ENCODE assay signal across 9 cellular contexts in the genomic region with DNA sequence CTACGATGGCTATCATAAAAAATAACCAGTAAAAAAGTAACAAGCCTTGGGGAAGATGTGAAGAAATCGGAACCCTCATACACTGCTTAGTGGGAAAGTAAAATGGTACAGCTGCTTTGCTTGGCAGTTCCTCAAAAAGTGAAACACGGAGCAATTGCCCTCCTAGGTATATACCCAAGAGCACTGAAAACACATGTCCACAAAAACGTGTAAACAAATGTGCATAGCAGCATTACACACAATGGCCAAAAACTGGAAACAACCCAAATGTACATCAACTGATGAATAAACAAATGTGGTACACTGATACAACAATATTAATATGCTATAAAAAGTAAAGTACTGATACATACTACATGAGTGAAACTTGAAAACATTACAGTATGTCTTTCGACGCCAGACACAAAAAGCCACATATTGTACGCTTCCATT. TPM values are rescaled to one million over a fixed set of nuclear protein-coding genes. Genes with fewer than 3 reads are reported as not detected.
DNase-seq lines count a peak whose midpoint lies in the region; ATAC-seq and TF ChIP-seq lines count a peak whose summit lies in the region.
"Had no signal": no experiment of that assay in that cellular context is flagged by ENCODE, and none has a peak within 500 bp of the region (broad histone marks: within the 10 kb centered on the region; RNA-seq: fewer than 3 reads in every experiment).

No MANE protein-coding gene starts in this region.

- H3K9me3 ChIP-seq in SK-N-SH (no peaks in the 10 kb centered on the region), subcutaneous abdominal adipose tissue (ENCODE audit: control insufficient read depth in 5 of 5, low read length in 5 of 5) (no peaks in the 10 kb centered on the region)
- H3K9me3 ChIP-seq: BE2C had no signal

- H3F3A ChIP-seq in SK-N-SH (replicated peaks; ENCODE audit: insufficient read depth): peaks cover 26% of the 10 kb centered on the region

- peak overlapping the region; percentile 73 for H3K4me3 Mint-ChIP-seq in activated CD8-positive, alpha-beta memory T cell treated with anti-CD3 and anti-CD28 coated beads, Interleukin-2, amount 10 ng/mL, durations not matched to agents 7 days and 5 days

- H3K18ac ChIP-seq in mesendoderm (ENCODE audit: low read length): no peak overlapping the region

- 75% methylated on average over 7 of the region's 7 CpGs for WGBS in SK-N-SH (ENCODE audit: low lambda C conversion rate)
- WGBS in mesendoderm (ENCODE audit: extremely low coverage, insufficient coverage, low lambda C conversion rate): no CpG with 5 or more reads among the region's 7 CpGs

- H2BK5ac ChIP-seq in mesendoderm (ENCODE audit: low read length): no peak overlapping the region

- H3K36me3 ChIP-seq in SK-N-SH (replicated peaks in 1 of 2; ENCODE audit: control insufficient read depth in 1 of 2, insufficient read depth in 2 of 2, low read length in 1 of 2): no peaks in the 10 kb centered on the region
- no peaks in the 10 kb centered on the region for H3K36me3 ChIP-seq in subcutaneous abdominal adipose tissue (ENCODE audit: control insufficient read depth in 5 of 5, insufficient read depth in 5 of 5, low read length in 5 of 5)
- no peaks in the 10 kb centered on the region for H3K36me3 ChIP-seq in mesendoderm (ENCODE audit: control insufficient read depth, insufficient read depth, low read length)
- H3K36me3 ChIP-seq: BE2C had no signal

- H3K27me3 ChIP-seq in SK-N-SH (ENCODE audit: insufficient read depth) (no peaks in the 10 kb centered on the region), subcutaneous abdominal adipose tissue (ENCODE audit: control insufficient read depth in 5 of 5, insufficient read depth in 4 of 5, low read length in 5 of 5) (no peaks in the 10 kb centered on the region), mesendoderm (ENCODE audit: insufficient read depth, low read length, poor library complexity) (peaks cover 5% of the 10 kb centered on the region)

- CTCF ChIA-PET in activated CD8-positive, alpha-beta memory T cell treated with anti-CD3 and anti-CD28 coated beads, Interleukin-2, amount 10 ng/mL, durations not matched to agents 7 days and 5 days (lab: Charles Lee): interaction anchor here (3.0 kb wide), 1 partner anchor 96 kb away, joined by 18 read pairs; no protein-coding TSS in a partner anchor
- CTCF ChIA-PET in SK-N-SH (lab: Yijun Ruan, JAX): interaction anchor here (1.1 to 1.5 kb wide), 3 partner anchors 14 to 22 kb away, joined by 3 to 4 read pairs (median 4); no protein-coding TSS in a partner anchor

- no peaks in the 10 kb centered on the region for H3K9me2 ChIP-seq in SK-N-SH

- H3K36me3 Mint-ChIP-seq in activated CD8-positive, alpha-beta memory T cell treated with anti-CD3 and anti-CD28 coated beads, Interleukin-2, amount 10 ng/mL, durations not matched to agents 7 days and 5 days: peaks cover 2% of the 10 kb centered on the region

- no peak for ATAC-seq in activated CD8-positive, alpha-beta memory T cell treated with anti-CD3 and anti-CD28 coated beads, Interleukin-2, amount 10 ng/mL, durations not matched to agents 7 days and 5 days
- no peak for ATAC-seq in HG02623 (IDR thresholded peaks at IDR 0.05; ENCODE audit: unreplicated experiment)
- ATAC-seq in GM21447 (IDR thresholded peaks at IDR 0.05; ENCODE audit: unreplicated experiment): no peak

- no peak overlapping the region for H2AK5ac ChIP-seq in mesendoderm (ENCODE audit: low read length)

- H2BK120ac ChIP-seq in mesendoderm (ENCODE audit: low read depth, low read length): no peak overlapping the region

- H3K9me3 Mint-ChIP-seq in activated CD8-positive, alpha-beta memory T cell treated with anti-CD3 and anti-CD28 coated beads, Interleukin-2, amount 10 ng/mL, durations not matched to agents 7 days and 5 days (ENCODE audit: low read depth): no peaks in the 10 kb centered on the region

- no peak for TF ChIP-seq RAD21 in SK-N-SH (IDR thresholded peaks at IDR 0.05; ENCODE audit: low read length)

- H3K4me3 ChIP-seq in SK-N-SH (ENCODE audit: low read depth in 2 of 2, low read length in 1 of 2): peak overlapping the region; percentile 81 to 83; a peak in 3 of 4 replicates
- peak overlapping the region; percentile 85 for H3K4me3 ChIP-seq in fibroblast of the aortic adventitia (ENCODE audit: low read depth, low read length)
- peak overlapping the region in 3 of 5 donors; percentile 4 to 82 (median 78) for H3K4me3 ChIP-seq in subcutaneous abdominal adipose tissue (ENCODE audit: low read depth in 1 of 5, low read length in 5 of 5)
- H3K4me3 ChIP-seq in mesendoderm (ENCODE audit: low read length): no peak overlapping the region

- peaks cover 51% of the 10 kb centered on the region for H3K27me3 Mint-ChIP-seq in activated CD8-positive, alpha-beta memory T cell treated with anti-CD3 and anti-CD28 coated beads, Interleukin-2, amount 10 ng/mL, durations not matched to agents 7 days and 5 days

- H3K23ac ChIP-seq in mesendoderm (ENCODE audit: low read length): no peak overlapping the region

- H3K4me2 ChIP-seq in SK-N-SH: peak overlapping the region; percentile 67
- H3K4me2 ChIP-seq in mesendoderm (ENCODE audit: low read length): no peak overlapping the region

- H3K4me1 ChIP-seq in SK-N-SH (ENCODE audit: control insufficient read depth in 1 of 2, insufficient read depth in 2 of 2, low read depth in 1 of 2, low read length in 1 of 2) (peaks cover 6 to 20% of the 10 kb centered on the region in 2 experiments; a peak in 3 of 4 replicates), subcutaneous abdominal adipose tissue (ENCODE audit: control insufficient read depth in 5 of 5, insufficient read depth in 5 of 5, low read length in 5 of 5) (peaks cover 0 to 28% (median 18%) of the 10 kb centered on the region in 5 donors), mesendoderm (ENCODE audit: control insufficient read depth, low read depth, low read length) (no peaks in the 10 kb centered on the region)

- H4K20me1 ChIP-seq in SK-N-SH (ENCODE audit: insufficient read depth): no peaks in the 10 kb centered on the region

- H4K5ac ChIP-seq in mesendoderm (ENCODE audit: low read length): no peak overlapping the region

- TF ChIP-seq CTCF in SK-N-SH (IDR thresholded peaks at IDR 0.05): no peak
- no peak for TF ChIP-seq CTCF in fibroblast of the aortic adventitia (IDR thresholded peaks at IDR 0.05; ENCODE audit: insufficient read depth, low read length)

- H2BK15ac ChIP-seq in mesendoderm (replicated peaks; ENCODE audit: low read depth): no peak overlapping the region

- no peak overlapping the region for H3K56ac ChIP-seq in mesendoderm (ENCODE audit: low read length)

- H2AFZ ChIP-seq in SK-N-SH (ENCODE audit: low read depth): no peak overlapping the region

- no peak overlapping the region for H4K8ac ChIP-seq in mesendoderm (ENCODE audit: low read depth, low read length)

- no peak for DNase-seq in activated CD8-positive, alpha-beta memory T cell treated with anti-CD3 and anti-CD28 coated beads, Interleukin-2, amount 10 ng/mL, durations not matched to agents 7 days and 5 days
- no peak for DNase-seq in activated CD8-positive, alpha-beta memory T cell treated with anti-CD3 and anti-CD28 coated beads for 24 hours
- no peak for DNase-seq in SK-N-SH
- DNase-seq in fibroblast of the aortic adventitia (ENCODE audit: low read depth): peak; percentile 66
- no peak for DNase-seq in mesendoderm
- DNase-seq: BE2C had no signal

- no peaks in the 10 kb centered on the region for H3K79me1 ChIP-seq in mesendoderm (ENCODE audit: low read length)

- H3K27ac ChIP-seq in SK-N-SH (ENCODE audit: low read depth in 2 of 2, low read length in 1 of 2): no peak overlapping the region
- no peak overlapping the region for H3K27ac ChIP-seq in subcutaneous abdominal adipose tissue (ENCODE audit: low read depth, low read length)
- H3K27ac ChIP-seq in mesendoderm (ENCODE audit: low read depth, low read length): no peak overlapping the region

- no peak overlapping the region for H3K4ac ChIP-seq in mesendoderm (ENCODE audit: low read depth, low read length)

- H3K79me2 ChIP-seq in SK-N-SH (ENCODE audit: insufficient read depth): peaks cover 5% of the 10 kb centered on the region; the same call in 1 of the 2 replicates
- H3K79me2 ChIP-seq in mesendoderm (ENCODE audit: control insufficient read depth, insufficient read depth, low read length): no peaks in the 10 kb centered on the region

- peaks cover 23% of the 10 kb centered on the region for H3K4me1 Mint-ChIP-seq in activated CD8-positive, alpha-beta memory T cell treated with anti-CD3 and anti-CD28 coated beads, Interleukin-2, amount 10 ng/mL, durations not matched to agents 7 days and 5 days

- POLR2A ChIA-PET in SK-N-SH (lab: Yijun Ruan, JAX): no interaction called here

- H3K9ac ChIP-seq in SK-N-SH (no peak overlapping the region), subcutaneous abdominal adipose tissue (ENCODE audit: low read length in 5 of 5) (no peak overlapping the region), mesendoderm (ENCODE audit: low read length) (no peak overlapping the region)

- H3K27ac Mint-ChIP-seq in activated CD8-positive, alpha-beta memory T cell treated with anti-CD3 and anti-CD28 coated beads, Interleukin-2, amount 10 ng/mL, durations not matched to agents 7 days and 5 days: peak overlapping the region; percentile 17

- TF ChIP-seq EP300 in SK-N-SH (IDR thresholded peaks at IDR 0.05; ENCODE audit: borderline replicate concordance in 1 of 2, low read depth in 1 of 2, low read length in 1 of 2): no peak

TF ChIP-seq in SK-N-SH, 30 proteins besides CTCF, POLR2A, EP300 and RAD21 (continues in another document):
- no peak for TF ChIP-seq GABPA (IDR thresholded peaks at IDR 0.05; ENCODE audit: low read depth)

RNA-seq across cellular contexts. Expression of a gene that starts 1.2 kb away (rescaled TPM):
- 10 to 100 TPM in 1 of 2 experiments, 1 to 10 TPM in 1; 6.3 to 14.8 TPM for total RNA-seq in activated CD8-positive, alpha-beta memory T cell treated with anti-CD3 and anti-CD28 coated beads, Interleukin-2, amount 10 ng/mL, durations not matched to agents 7 days and 5 days
- 1.7 and 3.1 TPM in 2 replicates for polyA plus RNA-seq in SK-N-SH (2012; rRNA removed)
- 3.0 and 4.2 TPM in 2 replicates for polyA plus RNA-seq in SK-N-SH (2012; cell fraction: cytosol; rRNA removed)
- polyA plus RNA-seq in SK-N-SH (2012; cell fraction: nucleus; rRNA removed): 1.4 and 2.2 TPM in 2 replicates
- total RNA-seq in fibroblast of the aortic adventitia (ENCODE audit: low replicate concordance): 26.0 and 32.3 TPM in 2 replicates
- 2.2 TPM for polyA plus RNA-seq in mesendoderm (2013, experiment 1 of 2)
- polyA plus RNA-seq in mesendoderm (2013, experiment 2 of 2): 2.1 TPM

RNA-seq across cellular contexts. Expression of a gene that starts 29.2 kb away (rescaled TPM):
- 10 to 100 TPM; 16.1 to 21.2 TPM for total RNA-seq in activated CD8-positive, alpha-beta memory T cell treated with anti-CD3 and anti-CD28 coated beads, Interleukin-2, amount 10 ng/mL, durations not matched to agents 7 days and 5 days
- 10.8 and 17.3 TPM in 2 replicates for polyA plus RNA-seq in SK-N-SH (2012; rRNA removed)
- polyA plus RNA-seq in SK-N-SH (2012; cell fraction: cytosol; rRNA removed): 13.0 and 15.7 TPM in 2 replicates
- 6.4 and 9.9 TPM in 2 replicates for polyA plus RNA-seq in SK-N-SH (2012; cell fraction: nucleus; rRNA removed)
- 4.0 and 5.5 TPM in 2 replicates for total RNA-seq in fibroblast of the aortic adventitia (ENCODE audit: low replicate concordance)
- 69.1 TPM for polyA plus RNA-seq in mesendoderm (2013, experiment 1 of 2)
- 66.7 TPM for polyA plus RNA-seq in mesendoderm (2013, experiment 2 of 2)
